27 cellular contexts compared by ENCODE assay signal in genomic region chr4:54255881-54256280, GRCh38. TPM values are rescaled to one million over a fixed set of nuclear protein-coding genes. Genes with fewer than 3 reads are reported as not detected.
DNase-seq lines count a peak whose midpoint lies in the region; ATAC-seq, FAIRE-seq and TF ChIP-seq lines count a peak whose summit lies in the region.
"Had no signal": no experiment of that assay in that cellular context is flagged by ENCODE, and none has a peak within 500 bp of the region (broad histone marks: within the 10 kb centered on the region; RNA-seq: fewer than 3 reads in every experiment).

No MANE protein-coding gene starts in this region.

- intact Hi-C loops in left cardiac atrium (cut with DNase I) (no loop called here), Right ventricle myocardium superior (cut with DNase I) (no loop called here)

- H3K4me3 ChIP-seq in bronchial epithelial cell (ENCODE audit: low read depth, low read length) = no peak overlapping the region
- H3K4me3 ChIP-seq in fibroblast of the aortic adventitia (ENCODE audit: low read depth, low read length) = no peak overlapping the region
- no peak overlapping the region for H3K4me3 ChIP-seq in effector memory CD4-positive, alpha-beta T cell (ENCODE audit: insufficient read depth, low read depth, low read length, poor library complexity, severe bottlenecking)
- H3K4me3 ChIP-seq: dorsolateral prefrontal cortex, gastrocnemius medialis, skin epidermis, upper lobe of left lung had no signal

- H3K27me3 ChIP-seq in bronchial epithelial cell (ENCODE audit: control insufficient read depth, insufficient read depth, low read length) = no peaks in the 10 kb centered on the region
- no peaks in the 10 kb centered on the region for H3K27me3 ChIP-seq in effector memory CD4-positive, alpha-beta T cell (replicated peaks; ENCODE audit: control insufficient read depth, insufficient read depth, low read length, poor library complexity, severe bottlenecking)
- H3K27me3 ChIP-seq: gastrocnemius medialis, upper lobe of left lung had no signal

- H3K36me3 ChIP-seq in bronchial epithelial cell (ENCODE audit: control insufficient read depth, insufficient read depth, low read length) = no peaks in the 10 kb centered on the region
- H3K36me3 ChIP-seq in effector memory CD4-positive, alpha-beta T cell (ENCODE audit: control insufficient read depth, insufficient read depth, low read length) = no peaks in the 10 kb centered on the region
- H3K36me3 ChIP-seq: gastrocnemius medialis, upper lobe of left lung had no signal

- in situ Hi-C loops in GM13977 (cut with MboI; ENCODE audit: low pct_unique_long_range_greater_than_20kb, low sequenced_read_pairs, unreplicated experiment) = no loop called here
- in situ Hi-C loops in G401 (cut with HindIII; ENCODE audit: low sequenced_read_pairs) = no loop called here

- no peaks in the 10 kb centered on the region for H3K9me3 ChIP-seq in effector memory CD4-positive, alpha-beta T cell (ENCODE audit: control insufficient read depth, low read length)
- H3K9me3 ChIP-seq: gastrocnemius medialis had no signal

- no peaks in the 10 kb centered on the region for H3K4me1 ChIP-seq in effector memory CD4-positive, alpha-beta T cell (ENCODE audit: control insufficient read depth, insufficient read depth, low read length, poor library complexity, severe bottlenecking)
- H3K4me1 ChIP-seq: gastrocnemius medialis, upper lobe of left lung had no signal

- H3K4me1 Mint-ChIP-seq in progenitor cell of endocrine pancreas (ENCODE audit: low read depth) = peaks cover 5% of the 10 kb centered on the region
- H3K4me1 Mint-ChIP-seq: B cell had no signal

- no peaks in the 10 kb centered on the region for H3K36me3 Mint-ChIP-seq in progenitor cell of endocrine pancreas (ENCODE audit: insufficient read depth)

- H3K27ac ChIP-seq in effector memory CD4-positive, alpha-beta T cell (ENCODE audit: insufficient read depth, low read length, poor library complexity, severe bottlenecking) = no peak overlapping the region
- H3K27ac ChIP-seq: dorsolateral prefrontal cortex, gastrocnemius medialis, skin epidermis, upper lobe of left lung had no signal

- ATAC-seq in left cardiac atrium (peak in 1 of 2 donors; percentile 10), Right ventricle myocardium superior (ENCODE audit: poor library complexity) (no peak)
- ATAC-seq: gastrocnemius medialis, SK-N-SH treated with all-trans-retinoic acid at 6 μM for 48 hours had no signal

- H3K4me3 Mint-ChIP-seq in progenitor cell of endocrine pancreas (ENCODE audit: low read depth) = no peak overlapping the region
- H3K4me3 Mint-ChIP-seq: B cell had no signal

- peaks cover 4% of the 10 kb centered on the region for H3K9me3 Mint-ChIP-seq in progenitor cell of endocrine pancreas (ENCODE audit: low read depth)

- FAIRE-seq in bronchial epithelial cell (lab: Jason Lieb, UNC) = no peak
- FAIRE-seq: H1, HTR-8/SVneo, keratinocyte had no signal

- TF ChIP-seq CTCF in bronchial epithelial cell (IDR thresholded peaks at IDR 0.05; ENCODE audit: insufficient read depth, low read length, severe bottlenecking) = no peak
- no peak for TF ChIP-seq CTCF in fibroblast of the aortic adventitia (IDR thresholded peaks at IDR 0.05; ENCODE audit: insufficient read depth, low read length)
- TF ChIP-seq CTCF in progenitor cell of endocrine pancreas (IDR thresholded peaks at IDR 0.05; ENCODE audit: unreplicated experiment) = no peak
- TF ChIP-seq CTCF in GM13977 (IDR thresholded peaks at IDR 0.05; ENCODE audit: extremely low read depth, insufficient read depth, missing control alignments) = no peak

- H3K27me3 Mint-ChIP-seq in progenitor cell of endocrine pancreas = no peaks in the 10 kb centered on the region
- H3K27me3 Mint-ChIP-seq: B cell had no signal

- DNase-seq in left cardiac atrium = peak; percentile 26
- DNase-seq in Right ventricle myocardium superior = no peak
- DNase-seq in bronchial epithelial cell (ENCODE audit: low read depth) = peak; percentile 67
- peak; percentile 77 for DNase-seq in fibroblast of the aortic adventitia (ENCODE audit: low read depth)
- DNase-seq in progenitor cell of endocrine pancreas (ENCODE audit: low spot score, unreplicated experiment) = no peak
- DNase-seq in GM13977 (ENCODE audit: low spot score) = no peak
- no peak for DNase-seq in effector memory CD4-positive, alpha-beta T cell
- DNase-seq in G401 (ENCODE audit: low spot score) = no peak
- DNase-seq: activated naive CD4-positive, alpha-beta T cell treated with anti-CD3 and anti-CD28 coated beads, Interleukin-2, amount 50 U/mL, for 16 hours; anterior cingulate cortex; caudate nucleus; DMS153; dorsolateral prefrontal cortex; KG1; MV-4-11; NCI-H2171 treated with DMSO at 0.1 percent for 48 hours; NCI-H69; RPMI8226; T-helper 2 cell; upper lobe of left lung had no signal

- H3K27ac Mint-ChIP-seq in progenitor cell of endocrine pancreas = no peak overlapping the region
- H3K27ac Mint-ChIP-seq: B cell had no signal

RNA-seq across cellular contexts. Expression of gene PDGFRA, which starts 26.8 kb away (rescaled TPM):
- 10 to 100 TPM; 57.4 to 67.9 TPM for total RNA-seq in left cardiac atrium
- 29.8 TPM for total RNA-seq in Right ventricle myocardium superior
- total RNA-seq in bronchial epithelial cell = 0.26 and 2.1 TPM in 2 replicates
- 707 and 865 TPM in 2 replicates for total RNA-seq in fibroblast of the aortic adventitia (ENCODE audit: low replicate concordance)
- total RNA-seq in progenitor cell of endocrine pancreas = 11.4 and 13.8 TPM in 2 replicates
- total RNA-seq in G401 (2014; rRNA removed; shearing (Covaris generic)) = 3.4 and 5.0 TPM in 2 replicates
- total RNA-seq: B cell had no signal

Comparison
In these comparisons a context has a peak if more than half of its experiments do, and no peak if none do; other contexts are left out.
1. DNase-seq: peak in left cardiac atrium (single experiment), bronchial epithelial cell (single experiment) and fibroblast of the aortic adventitia (single experiment); none in Right ventricle myocardium superior (single experiment), progenitor cell of endocrine pancreas (single experiment), GM13977 (single experiment), effector memory CD4-positive, alpha-beta T cell (0 of 3) and G401 (single experiment).
2. RNA of gene PDGFRA, which starts 26.8 kb away (total RNA-seq): 707 to 865 TPM in fibroblast of the aortic adventitia; 57.4 to 67.9 TPM in left cardiac atrium, 29.8 TPM in Right ventricle myocardium superior (single experiment), 11.4 to 13.8 TPM in progenitor cell of endocrine pancreas, 3.4 to 5.0 TPM in G401 and 0.26 to 2.1 TPM in bronchial epithelial cell; every median in the first group is over 10 times any median in the second.